ENCODE assay signal across 1 cellular context in genomic region chr12:132596016-132596415, GRCh38.
TF ChIP-seq lines count a peak whose summit lies in the region.

No MANE protein-coding gene starts in this region.

TF ChIP-seq in SK-N-SH, 30 proteins besides CTCF, POLR2A, EP300 and RAD21 (continued from another document):
- no peak for TF ChIP-seq USF1 (IDR thresholded peaks at IDR 0.05; ENCODE audit: borderline replicate concordance, low read depth)
